Comparison of ENCODE assay signal across 9 cellular contexts in the genomic region with DNA sequence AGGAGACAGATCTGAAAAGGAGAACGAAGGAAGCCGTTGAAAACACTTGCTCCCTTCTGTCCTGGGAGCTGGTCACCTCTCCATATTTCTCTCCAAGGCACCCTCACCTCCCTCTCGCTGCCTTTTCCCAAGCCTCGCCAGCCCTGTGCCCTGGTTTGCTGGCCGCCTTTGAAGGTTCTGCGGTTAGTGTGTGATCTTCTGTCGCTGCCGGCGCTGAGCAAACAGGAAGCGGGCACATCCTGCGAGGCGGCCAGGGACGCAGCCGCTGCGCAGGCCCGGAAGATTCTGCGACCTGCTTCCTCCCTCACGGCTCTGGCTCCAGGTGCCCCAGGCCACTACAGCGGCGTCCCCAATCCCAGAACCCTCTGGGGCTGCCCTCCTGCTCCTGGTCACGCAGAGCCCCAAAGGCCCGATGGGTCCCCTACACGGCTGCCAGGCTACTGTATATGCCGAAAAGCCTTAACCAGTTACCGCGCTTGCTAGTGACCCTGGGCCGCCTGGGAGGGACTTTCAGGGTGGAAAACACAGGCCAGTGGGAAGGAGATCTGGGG. TPM values are rescaled to one million over a fixed set of nuclear protein-coding genes. Genes with fewer than 3 reads are reported as not detected.
DNase-seq lines count a peak whose midpoint lies in the region; ATAC-seq and TF ChIP-seq lines count a peak whose summit lies in the region.
"Had no signal": no experiment of that assay in that cellular context is flagged by ENCODE, and none has a peak within 500 bp of the region (broad histone marks: within the 10 kb centered on the region; RNA-seq: fewer than 3 reads in every experiment).

No MANE protein-coding gene starts in this region.

- H3K4me1 Mint-ChIP-seq in T-helper 17 cell (peaks cover 31% of the 10 kb centered on the region), nephron progenitor cell (no peaks in the 10 kb centered on the region)

- no peaks in the 10 kb centered on the region for H3K36me3 ChIP-seq in ascending aorta

- peak overlapping the region; percentile 83 for H3K4me3 Mint-ChIP-seq in T-helper 17 cell
- H3K4me3 Mint-ChIP-seq in nephron progenitor cell: no peak overlapping the region

- ATAC-seq in HG03039 (IDR thresholded peaks at IDR 0.05; ENCODE audit: unreplicated experiment): peak; percentile 26
- ATAC-seq in T-helper 17 cell: peak; percentile 54

- H3K9me3 ChIP-seq in T-helper 17 cell (ENCODE audit: control insufficient read depth, low read length, poor library complexity, severe bottlenecking) (no peaks in the 10 kb centered on the region), ascending aorta (no peaks in the 10 kb centered on the region)

- H3K27ac Mint-ChIP-seq in T-helper 17 cell: peak overlapping the region; percentile 98
- H3K27ac Mint-ChIP-seq in nephron progenitor cell: peak overlapping the region; percentile 80

- H3K36me3 Mint-ChIP-seq in T-helper 17 cell (ENCODE audit: low read depth): peaks cover 3% of the 10 kb centered on the region
- H3K36me3 Mint-ChIP-seq in nephron progenitor cell (ENCODE audit: low read depth): no peaks in the 10 kb centered on the region

- H3K4me3 ChIP-seq in GM12864 (ENCODE audit: low read depth, low read length): peak overlapping the region; percentile 55
- H3K4me3 ChIP-seq in ascending aorta: no peak overlapping the region

- no peak for TF ChIP-seq CTCF in GM12864 (IDR thresholded peaks at IDR 0.05; ENCODE audit: low read depth, low read length, missing control alignments)
- TF ChIP-seq CTCF in ascending aorta (IDR thresholded peaks at IDR 0.05): no peak
- no peak for TF ChIP-seq CTCF in nephron progenitor cell (IDR thresholded peaks at IDR 0.05)

- peak overlapping the region; percentile 18 to 22 for H3K27ac ChIP-seq in ascending aorta

- no peaks in the 10 kb centered on the region for H3K4me1 ChIP-seq in ascending aorta

- H3K9me3 Mint-ChIP-seq in nephron progenitor cell: peaks cover 14% of the 10 kb centered on the region

- no peaks in the 10 kb centered on the region for H3K27me3 ChIP-seq in ascending aorta

- H3K27me3 Mint-ChIP-seq in T-helper 17 cell (no peaks in the 10 kb centered on the region), nephron progenitor cell (ENCODE audit: low read depth, poor library complexity) (no peaks in the 10 kb centered on the region)

- DNase-seq in GM12864 (ENCODE audit: low read depth) (no peak), T-helper 17 cell (peak; percentile 56 to 64 (median 58)), ascending aorta (ENCODE audit: low spot score in 2 of 2) (no peak), nephron progenitor cell (no peak), NCI-H446 treated with DMSO at 0.1 percent for 48 hours (lab: John Stamatoyannopoulos, UW) (no peak), AG20443 (ENCODE audit: low spot score) (no peak), T1000 (lab: John Stamatoyannopoulos, UW) (no peak)

- intact Hi-C loops in ascending aorta (cut with DNase I): no loop called here

RNA-seq across cellular contexts. Expression of gene SASH3, which starts 2.5 kb away (rescaled TPM):
- total RNA-seq in T-helper 17 cell: 100 to 1,000 TPM; 114 to 116 TPM
- total RNA-seq in ascending aorta: 31.0 TPM
- total RNA-seq: fibroblast of lung had no signal

RNA-seq across cellular contexts. Expression of gene XPNPEP2, which starts 38.5 kb away (rescaled TPM):
- total RNA-seq in T-helper 17 cell: under 1 TPM; 0.25 to 0.83 TPM
- total RNA-seq in ascending aorta: 7.7 TPM

Comparison
In these comparisons a context has a peak if more than half of its experiments do, and no peak if none do; other contexts are left out.
1. DNase-seq: peak in T-helper 17 cell (3 of 3); none in GM12864 (single experiment), ascending aorta (0 of 2), nephron progenitor cell (single experiment), NCI-H446 treated with DMSO at 0.1 percent for 48 hours (single experiment), AG20443 (single experiment) and T1000 (single experiment).